In genomic region chr13:73860501-73860900, GRCh38 we compare ENCODE assay signal across 22 cellular contexts.
DNase-seq lines count a peak whose midpoint lies in the region; ATAC-seq lines count a peak whose summit lies in the region.
"Had no signal": no experiment of that assay in that cellular context is flagged by ENCODE, and none has a peak within 500 bp of the region (broad histone marks: within the 10 kb centered on the region; RNA-seq: fewer than 3 reads in every experiment).

No MANE protein-coding gene starts in this region.

- no peak for DNase-seq in activated T-cell treated with anti-CD3 and anti-CD28 coated beads, Interleukin-2, amount 50 U/mL, for 24 hours
- DNase-seq in activated T-cell treated with anti-CD3 and anti-CD28 coated beads, Interleukin-2, amount 50 U/mL, for 1 hour = no peak
- DNase-seq in CD4-positive, alpha-beta memory T cell = no peak
- DNase-seq in Karpas-422 = no peak
- no peak for DNase-seq in effector memory CD8-positive, alpha-beta T cell
- no peak for DNase-seq in sciatic nerve (ENCODE audit: low spot score)
- DNase-seq in C1 segment of cervical spinal cord (lab: John Stamatoyannopoulos, UW) = no peak
- DNase-seq: BE2C; Calu3; CD8-positive, alpha-beta T cell; MV-4-11; NCI-H1694; NCI-H2081; NCI-H2171; NCI-H345; NCI-H524 treated with DMSO at 0.1 percent for 48 hours; NCI-H82; Peyer's patch; SJCRH30 had no signal

- H3K9me2 ChIP-seq in Karpas-422 (replicated peaks; ENCODE audit: insufficient read depth, low read length) = no peaks in the 10 kb centered on the region

- peaks cover 14% of the 10 kb centered on the region for H3K36me3 Mint-ChIP-seq in activated T-cell treated with anti-CD3 and anti-CD28 coated beads, Interleukin-2, amount 50 U/mL, for 24 hours (ENCODE audit: low read depth)
- H3K36me3 Mint-ChIP-seq in CD4-positive, alpha-beta memory T cell = peaks cover 9 to 11% of the 10 kb centered on the region in 2 donors
- peaks cover 3% of the 10 kb centered on the region for H3K36me3 Mint-ChIP-seq in effector memory CD8-positive, alpha-beta T cell (ENCODE audit: insufficient read depth)

- H3K4me3 ChIP-seq in CD4-positive, alpha-beta memory T cell (ENCODE audit: low read length in 2 of 2) = no peak overlapping the region
- no peak overlapping the region for H3K4me3 ChIP-seq in Karpas-422 (ENCODE audit: low read length)
- H3K4me3 ChIP-seq: GM23338, Peyer's patch, SJCRH30 had no signal

- peak overlapping the region; percentile 60 for H3K4me2 ChIP-seq in Karpas-422 (ENCODE audit: low read depth, low read length, poor library complexity, severe bottlenecking)
- H3K4me2 ChIP-seq: GM23338 had no signal

- peak overlapping the region; percentile 44 for H3K4me3 Mint-ChIP-seq in activated T-cell treated with anti-CD3 and anti-CD28 coated beads, Interleukin-2, amount 50 U/mL, for 24 hours
- H3K4me3 Mint-ChIP-seq in CD4-positive, alpha-beta memory T cell = peak overlapping the region; percentile 55 to 82 (median 76)
- peak overlapping the region in 1 of 2 donors; percentile 50 for H3K4me3 Mint-ChIP-seq in effector memory CD8-positive, alpha-beta T cell
- H3K4me3 Mint-ChIP-seq: GM23338 had no signal

- H2AFZ ChIP-seq in Karpas-422 (ENCODE audit: low read length) = no peak overlapping the region
- H2AFZ ChIP-seq: GM23338 had no signal

- H3K4me1 Mint-ChIP-seq in activated T-cell treated with anti-CD3 and anti-CD28 coated beads, Interleukin-2, amount 50 U/mL, for 24 hours (ENCODE audit: low read depth) = peaks cover 47% of the 10 kb centered on the region
- peaks cover 43 to 55% (median 49%) of the 10 kb centered on the region in 4 donors for H3K4me1 Mint-ChIP-seq in CD4-positive, alpha-beta memory T cell
- peaks cover 15 to 48% of the 10 kb centered on the region in 2 donors for H3K4me1 Mint-ChIP-seq in effector memory CD8-positive, alpha-beta T cell (ENCODE audit: low read depth in 2 of 2)

- peak overlapping the region; percentile 42 for H3K27ac ChIP-seq in CD4-positive, alpha-beta memory T cell (ENCODE audit: low read depth, low read length)
- H3K27ac ChIP-seq in Karpas-422 (ENCODE audit: low read length) = peak overlapping the region; percentile 84
- H3K27ac ChIP-seq: SJCRH30 had no signal

- ATAC-seq in effector memory CD8-positive, alpha-beta T cell (replicated peaks) = no peak
- no peak for ATAC-seq in sciatic nerve
- no peak for ATAC-seq in HG03196 (IDR thresholded peaks at IDR 0.05; ENCODE audit: unreplicated experiment)
- ATAC-seq: GM23338, HCT116 had no signal

- no peaks in the 10 kb centered on the region for H3K9me3 Mint-ChIP-seq in activated T-cell treated with anti-CD3 and anti-CD28 coated beads, Interleukin-2, amount 50 U/mL, for 24 hours
- H3K9me3 Mint-ChIP-seq in CD4-positive, alpha-beta memory T cell = no peaks in the 10 kb centered on the region
- no peaks in the 10 kb centered on the region for H3K9me3 Mint-ChIP-seq in effector memory CD8-positive, alpha-beta T cell
- H3K9me3 Mint-ChIP-seq: CD8-positive, alpha-beta T cell; GM23338 had no signal

- H3K9ac ChIP-seq in Karpas-422 (ENCODE audit: low read length) = peak overlapping the region; percentile 44

- no peaks in the 10 kb centered on the region for H3K27me3 ChIP-seq in CD4-positive, alpha-beta memory T cell (ENCODE audit: insufficient read depth, low read length)
- no peaks in the 10 kb centered on the region for H3K27me3 ChIP-seq in Karpas-422 (ENCODE audit: low read length)
- H3K27me3 ChIP-seq: BE2C, Peyer's patch, SJCRH30 had no signal

- no peaks in the 10 kb centered on the region for H3K9me3 ChIP-seq in CD4-positive, alpha-beta memory T cell (ENCODE audit: control insufficient read depth in 1 of 2, low read length in 2 of 2)
- H3K9me3 ChIP-seq in Karpas-422 (ENCODE audit: low read length) = no peaks in the 10 kb centered on the region
- H3K9me3 ChIP-seq: BE2C, Peyer's patch, SJCRH30 had no signal

- intact Hi-C loops in CD4-positive, alpha-beta memory T cell (cut with micrococcal nuclease) = loop anchor here (10.0 kb wide), 1 partner anchor 274 kb away; the partner anchor contains the start of gene KLF12
- intact Hi-C loops in sciatic nerve (cut with DNase I) = no loop called here

- H3K36me3 ChIP-seq in CD4-positive, alpha-beta memory T cell (ENCODE audit: insufficient read depth, low read length) = no peaks in the 10 kb centered on the region
- no peaks in the 10 kb centered on the region for H3K36me3 ChIP-seq in Karpas-422 (ENCODE audit: insufficient read depth, low read length)
- H3K36me3 ChIP-seq: BE2C, Peyer's patch, SJCRH30 had no signal

- POLR2A ChIA-PET in CD4-positive, alpha-beta memory T cell (lab: Charles Lee; ENCODE audit: partially characterized antibody) = interaction anchor here (0.9 to 3.0 kb wide), 9 partner anchors 10 to 428 kb away, joined by 3 to 12 read pairs (median 5); partner anchors contain the start of gene KLF12

- no peaks in the 10 kb centered on the region for H4K20me1 ChIP-seq in Karpas-422 (ENCODE audit: insufficient read depth, low read depth, low read length)

- CTCF ChIA-PET in CD4-positive, alpha-beta memory T cell (lab: Charles Lee; ENCODE audit: partially characterized antibody) = interaction anchor here (0.8 to 2.3 kb wide), 5 partner anchors 9 to 427 kb away, joined by 3 to 16 read pairs (median 4); no protein-coding TSS in a partner anchor

- peaks cover 63% of the 10 kb centered on the region for H3K79me2 ChIP-seq in Karpas-422 (ENCODE audit: low read length)

- peak overlapping the region; percentile 53 for H3K27ac Mint-ChIP-seq in activated T-cell treated with anti-CD3 and anti-CD28 coated beads, Interleukin-2, amount 50 U/mL, for 24 hours
- peak overlapping the region; percentile 69 to 94 (median 90) for H3K27ac Mint-ChIP-seq in CD4-positive, alpha-beta memory T cell
- H3K27ac Mint-ChIP-seq in effector memory CD8-positive, alpha-beta T cell = peak overlapping the region; percentile 72 to 76

- peaks cover 74% of the 10 kb centered on the region for H3K4me1 ChIP-seq in CD4-positive, alpha-beta memory T cell (ENCODE audit: insufficient read depth, low read length)
- peaks cover 86% of the 10 kb centered on the region for H3K4me1 ChIP-seq in Karpas-422 (ENCODE audit: low read length)
- H3K4me1 ChIP-seq: Peyer's patch, SJCRH30 had no signal

- H3K27me3 Mint-ChIP-seq in activated T-cell treated with anti-CD3 and anti-CD28 coated beads, Interleukin-2, amount 50 U/mL, for 24 hours = no peaks in the 10 kb centered on the region
- no peaks in the 10 kb centered on the region for H3K27me3 Mint-ChIP-seq in CD4-positive, alpha-beta memory T cell
- no peaks in the 10 kb centered on the region for H3K27me3 Mint-ChIP-seq in effector memory CD8-positive, alpha-beta T cell
